1 cellular context compared by ENCODE assay signal in genomic region chr9:127025042-127025441, GRCh38.
TF ChIP-seq lines count a peak whose summit lies in the region.

No MANE protein-coding gene starts in this region.

TF ChIP-seq in GM23338, 12 proteins besides CTCF, POLR2A, EP300 and RAD21 (continued from another document):
- TF ChIP-seq REST (IDR thresholded peaks at IDR 0.05; ENCODE audit: unreplicated experiment), result no peak
- no peak for TF ChIP-seq NANOG (IDR thresholded peaks at IDR 0.05; ENCODE audit: borderline replicate concordance)
- no peak for TF ChIP-seq STAT1 (IDR thresholded peaks at IDR 0.05; ENCODE audit: unreplicated experiment)
- TF ChIP-seq ETS1 (IDR thresholded peaks at IDR 0.05), result no peak
- TF ChIP-seq JUNB (IDR thresholded peaks at IDR 0.05; ENCODE audit: unreplicated experiment), result no peak
- no peak for TF ChIP-seq CREB1 (CRISPR knock-in tag; IDR thresholded peaks at IDR 0.05; ENCODE audit: low read depth)
- TF ChIP-seq ZNF114 (CRISPR knock-in tag; IDR thresholded peaks at IDR 0.05), result no peak
